10 cellular contexts compared by ENCODE assay signal in genomic region chr4:155403886-155404285, GRCh38. TPM values are rescaled to one million over a fixed set of nuclear protein-coding genes. Genes with fewer than 3 reads are reported as not detected.
A peak's percentile ranks its signal among the peaks of the same experiment; 100 is the strongest.
DNase-seq lines count a peak whose midpoint lies in the region; ATAC-seq and TF ChIP-seq lines count a peak whose summit lies in the region.
"Had no signal": no experiment of that assay in that cellular context is flagged by ENCODE, and none has a peak within 500 bp of the region (broad histone marks: within the 10 kb centered on the region; RNA-seq: fewer than 3 reads in every experiment).

No MANE protein-coding gene starts in this region.

- DNase-seq in A673 (ENCODE audit: low spot score) (peak; percentile 64), HT-29 (ENCODE audit: low spot score) (peak; percentile 76), SK-N-SH (peak; percentile 53), left ventricle myocardium superior (no peak)
- DNase-seq in stimulated activated naive CD4-positive, alpha-beta T cell (lab: John Stamatoyannopoulos, UW), result no peak
- DNase-seq in effector CD8-positive, alpha-beta T cell (lab: John Stamatoyannopoulos, UW), result no peak
- DNase-seq in activated CD8-positive, alpha-beta memory T cell treated with anti-CD3 and anti-CD28 coated beads, Interleukin-2, amount 50 U/mL, for 48 hours, result no peak
- DNase-seq: activated B cell treated with CpG ODN at 0.5 μM for 24 hours had no signal

- H3K4me3 ChIP-seq in A673 (ENCODE audit: low read depth, low read length, poor library complexity, severe bottlenecking) (no peak overlapping the region), SK-N-SH (ENCODE audit: low read depth in 2 of 2, low read length in 1 of 2) (no peak overlapping the region)

- no peak for TF ChIP-seq EP300 in SK-N-SH (IDR thresholded peaks at IDR 0.05; ENCODE audit: borderline replicate concordance in 1 of 2, low read depth in 1 of 2, low read length in 1 of 2)

- TF ChIP-seq CTCF in A673 (conservative IDR thresholded peaks at IDR 0.05; ENCODE audit: low read depth, low read length) (peak; percentile 50), SK-N-SH (IDR thresholded peaks at IDR 0.05) (peak; percentile 61)

- intact Hi-C loops in A673 (cut with micrococcal nuclease; ENCODE audit: unreplicated experiment) (loop anchor here (1.0 to 5.0 kb wide), 2 partner anchors 383 to 548 kb away; partner anchors contain the start of gene CTSO), left ventricle myocardium superior (cut with micrococcal nuclease) (loop anchor here (10.0 kb wide), 1 partner anchor 381 kb away; no protein-coding TSS in a partner anchor)

- 4% methylated on average over 4 of the region's 4 CpGs for WGBS in SK-N-SH (ENCODE audit: low lambda C conversion rate)

- POLR2A ChIA-PET in A673 (lab: Charles Lee; ENCODE audit: low non-redundant PET) (no interaction called here), SK-N-SH (lab: Yijun Ruan, JAX) (interaction anchor here (0.7 kb wide), 1 partner anchor 550 kb away, joined by 4 read pairs; the partner anchor contains the start of gene CTSO)

- CTCF ChIA-PET in A673 (lab: Charles Lee) (interaction anchor here (0.6 kb wide), 2 partner anchors 12 to 586 kb away, joined by 3 to 7 read pairs; no protein-coding TSS in a partner anchor), SK-N-SH (lab: Yijun Ruan, JAX) (interaction anchor here (0.6 to 4.4 kb wide), 59 partner anchors 10 to 1644 kb away, joined by 3 to 29 read pairs (median 4); partner anchors contain the start of genes CTSO, GUCY1A1, GUCY1B1 and MAP9)

- H3K36me3 ChIP-seq in A673 (ENCODE audit: insufficient read depth, low read length, poor library complexity, severe bottlenecking), result no peaks in the 10 kb centered on the region
- no peaks in the 10 kb centered on the region for H3K36me3 ChIP-seq in SK-N-SH (replicated peaks in 1 of 2; ENCODE audit: control insufficient read depth in 1 of 2, insufficient read depth in 2 of 2, low read length in 1 of 2)
- H3K36me3 ChIP-seq: neutrophil had no signal

- H4K20me1 ChIP-seq in SK-N-SH (ENCODE audit: insufficient read depth), result no peaks in the 10 kb centered on the region

- H3K27ac ChIP-seq in A673 (ENCODE audit: low read depth, low read length, poor library complexity, severe bottlenecking) (no peak overlapping the region), SK-N-SH (ENCODE audit: low read depth in 2 of 2, low read length in 1 of 2) (no peak overlapping the region)
- H3K27ac ChIP-seq: neutrophil had no signal

- TF ChIP-seq RAD21 in SK-N-SH (IDR thresholded peaks at IDR 0.05; ENCODE audit: low read length), result peak; percentile 87

- H3F3A ChIP-seq in SK-N-SH (replicated peaks; ENCODE audit: insufficient read depth), result no peaks in the 10 kb centered on the region

- H3K79me2 ChIP-seq in SK-N-SH (ENCODE audit: insufficient read depth), result no peaks in the 10 kb centered on the region

- no peaks in the 10 kb centered on the region for H3K4me1 ChIP-seq in A673 (ENCODE audit: insufficient read depth, low read length, poor library complexity, severe bottlenecking)
- no peaks in the 10 kb centered on the region for H3K4me1 ChIP-seq in SK-N-SH (ENCODE audit: control insufficient read depth in 1 of 2, insufficient read depth in 2 of 2, low read depth in 1 of 2, low read length in 1 of 2)

- no peak overlapping the region for H3K4me2 ChIP-seq in SK-N-SH

- no peak overlapping the region for H2AFZ ChIP-seq in SK-N-SH (ENCODE audit: low read depth)

- no peaks in the 10 kb centered on the region for H3K9me2 ChIP-seq in SK-N-SH

- no peaks in the 10 kb centered on the region for H3K9me3 ChIP-seq in A673 (ENCODE audit: low read depth, low read length, poor library complexity, severe bottlenecking)
- H3K9me3 ChIP-seq in SK-N-SH, result no peaks in the 10 kb centered on the region
- H3K9me3 ChIP-seq: neutrophil had no signal

- H3K27me3 ChIP-seq in A673 (replicated peaks; ENCODE audit: insufficient read depth, low read depth, low read length, poor library complexity), result no peaks in the 10 kb centered on the region
- no peaks in the 10 kb centered on the region for H3K27me3 ChIP-seq in SK-N-SH (ENCODE audit: insufficient read depth)
- H3K27me3 ChIP-seq: neutrophil had no signal

- BruUV-seq in A673 (replicated peaks; lab: Mats Ljungman, UMichigan), result no TSS peak

- no peak overlapping the region for H3K9ac ChIP-seq in SK-N-SH

- ATAC-seq in left ventricle myocardium superior, result peak; percentile 57
- ATAC-seq in GM19455 (IDR thresholded peaks at IDR 0.05; ENCODE audit: unreplicated experiment), result no peak

TF ChIP-seq in SK-N-SH, 30 proteins besides CTCF, POLR2A, EP300 and RAD21:
- TF ChIP-seq SMC3 (IDR thresholded peaks at IDR 0.05; ENCODE audit: low read depth, low read length), result peak; percentile 46
- TF ChIP-seq EZH2phosphoT487 (IDR thresholded peaks at IDR 0.05; ENCODE audit: borderline replicate concordance, low read depth), result no peak

RNA-seq across cellular contexts. Expression of gene MAP9, which starts 27.1 kb away (rescaled TPM):
- total RNA-seq in A673 (2021) (11.3 and 13.7 TPM in 2 replicates), left ventricle myocardium superior (9.9 TPM)
- total RNA-seq in HT-29 (2014; rRNA removed; shearing (Covaris generic)), result not detected in 2 replicates
- 4.1 and 6.4 TPM in 2 replicates for polyA plus RNA-seq in SK-N-SH (2012; rRNA removed)
- 7.8 and 8.7 TPM in 2 replicates for polyA plus RNA-seq in SK-N-SH (2012; cell fraction: cytosol; rRNA removed)
- 3.7 and 7.5 TPM in 2 replicates for polyA plus RNA-seq in SK-N-SH (2012; cell fraction: nucleus; rRNA removed)

Comparison
In these comparisons a context has a peak if more than half of its experiments do, and no peak if none do; other contexts are left out.
1. DNase-seq: peak in A673 (single experiment), HT-29 (single experiment) and SK-N-SH (single experiment); none in left ventricle myocardium superior (single experiment), stimulated activated naive CD4-positive, alpha-beta T cell (0 of 6), effector CD8-positive, alpha-beta T cell (single experiment) and activated CD8-positive, alpha-beta memory T cell treated with anti-CD3 and anti-CD28 coated beads, Interleukin-2, amount 50 U/mL, for 48 hours (single experiment).
2. RNA of gene MAP9, which starts 27.1 kb away (total RNA-seq): 11.3 to 13.7 TPM in A673 and 9.9 TPM in left ventricle myocardium superior (single experiment); not detected in HT-29; every median in the first group is over 10 times any median in the second.